ENCODE assay signal across 23 cellular contexts in the genomic region with DNA sequence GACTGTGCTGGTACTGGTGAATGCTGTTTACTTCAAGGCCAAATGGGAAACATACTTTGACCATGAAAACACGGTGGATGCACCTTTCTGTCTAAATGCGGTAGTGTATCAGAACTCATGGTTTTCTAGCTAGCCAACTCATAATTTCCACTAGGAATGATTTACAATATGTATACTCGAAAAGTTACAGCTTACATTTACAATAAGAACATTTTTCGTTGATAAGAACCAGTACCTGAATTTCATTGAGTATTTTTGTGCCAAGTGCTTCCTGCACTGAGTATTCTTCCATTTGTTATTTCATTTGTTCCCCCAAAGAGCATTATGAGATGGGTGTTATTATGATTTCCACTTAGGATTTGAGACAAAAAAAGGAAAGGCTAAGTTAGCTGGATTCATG. TPM values are rescaled to one million over a fixed set of nuclear protein-coding genes. Genes with fewer than 3 reads are reported as not detected.
DNase-seq lines count a peak whose midpoint lies in the region; ATAC-seq, FAIRE-seq and TF ChIP-seq lines count a peak whose summit lies in the region.
"Had no signal": no experiment of that assay in that cellular context is flagged by ENCODE, and none has a peak within 500 bp of the region (broad histone marks: within the 10 kb centered on the region; RNA-seq: fewer than 3 reads in every experiment).

No MANE protein-coding gene starts in this region.

- H3K9me3 Mint-ChIP-seq in GM23338: no peaks in the 10 kb centered on the region

- H3K36me3 ChIP-seq in GM23338 (ENCODE audit: insufficient read depth) (no peaks in the 10 kb centered on the region), osteoblast (ENCODE audit: insufficient read depth, low read length) (no peaks in the 10 kb centered on the region), tibial artery (no peaks in the 10 kb centered on the region)
- H3K36me3 ChIP-seq: BE2C, BLaER1 had no signal

- DNase-seq in D721Med (ENCODE audit: insufficient read length, low spot score) (no peak), GM23338 (ENCODE audit: low spot score) (no peak), osteoblast (ENCODE audit: insufficient read length, low spot score, missing footprints) (peak; percentile 6), iPS-NIHi11 (ENCODE audit: low spot score) (no peak), tibial artery (no peak)
- DNase-seq: 8988T; ACHN; BE2C; C1 segment of cervical spinal cord; CD4-positive, alpha-beta memory T cell; CD4-positive, CD25-positive, alpha-beta regulatory T cell; CD8-positive, alpha-beta memory T cell; COR-L47; DMS79 treated with DMSO at 0.1 percent for 48 hours; GF-D8 had no signal

- H3F3A ChIP-seq in GM23338 (replicated peaks; ENCODE audit: low read depth): no peaks in the 10 kb centered on the region

- H3K79me2 ChIP-seq in GM23338 (replicated peaks; ENCODE audit: insufficient read depth) (no peaks in the 10 kb centered on the region), osteoblast (ENCODE audit: insufficient read depth, low read length) (no peaks in the 10 kb centered on the region)

- H3K36me3 Mint-ChIP-seq in GM23338 (ENCODE audit: low read depth): no peaks in the 10 kb centered on the region
- H3K36me3 Mint-ChIP-seq: CD14-positive monocyte; CD4-positive, alpha-beta memory T cell; CD4-positive, CD25-positive, alpha-beta regulatory T cell; CD8-positive, alpha-beta memory T cell had no signal

- H2AFZ ChIP-seq in GM23338: 0 out of 2 replicates have a peak overlapping the region, but pooled peaks have one; percentile 32
- H2AFZ ChIP-seq in osteoblast (ENCODE audit: low read length): no peak overlapping the region

- TF ChIP-seq CTCF in D721Med (IDR thresholded peaks at IDR 0.05; ENCODE audit: insufficient read depth, missing control alignments) (no peak), GM23338 (conservative IDR thresholded peaks at IDR 0.05; ENCODE audit: low read depth in 2 of 2) (no peak), osteoblast (IDR thresholded peaks at IDR 0.05; ENCODE audit: extremely low read depth, low read depth, low read length) (no peak), tibial artery (IDR thresholded peaks at IDR 0.05) (no peak)

- H3K9me3 ChIP-seq in osteoblast (ENCODE audit: low read depth, low read length) (no peaks in the 10 kb centered on the region), tibial artery (no peaks in the 10 kb centered on the region)
- H3K9me3 ChIP-seq: BE2C, BLaER1 had no signal

- no peaks in the 10 kb centered on the region for H4K20me1 ChIP-seq in GM23338 (replicated peaks; ENCODE audit: insufficient read depth)
- no peaks in the 10 kb centered on the region for H4K20me1 ChIP-seq in osteoblast (ENCODE audit: insufficient read depth, low read length)
- H4K20me1 ChIP-seq: BLaER1 had no signal

- no peak for ATAC-seq in GM23338

- H3K9me2 ChIP-seq in GM23338 (ENCODE audit: insufficient read depth): no peaks in the 10 kb centered on the region

- no peaks in the 10 kb centered on the region for H3K27me3 ChIP-seq in GM23338 (ENCODE audit: insufficient read depth)
- no peaks in the 10 kb centered on the region for H3K27me3 ChIP-seq in osteoblast (ENCODE audit: insufficient read depth, low read length)
- H3K27me3 ChIP-seq in tibial artery: peaks cover 0 to 3% of the 10 kb centered on the region in 2 donors
- H3K27me3 ChIP-seq: BE2C, BLaER1 had no signal

- no peak overlapping the region for H3K4me3 Mint-ChIP-seq in GM23338
- H3K4me3 Mint-ChIP-seq: CD14-positive monocyte; CD4-positive, alpha-beta memory T cell; CD4-positive, CD25-positive, alpha-beta regulatory T cell had no signal

- 0 out of 3 replicates have a peak, but pooled peaks cover 2% of the 10 kb centered on the region for H3K4me1 Mint-ChIP-seq in GM23338
- H3K4me1 Mint-ChIP-seq: CD4-positive, alpha-beta memory T cell; CD4-positive, CD25-positive, alpha-beta regulatory T cell; CD8-positive, alpha-beta memory T cell had no signal

- H3K27ac ChIP-seq in GM23338 (ENCODE audit: low read depth) (no peak overlapping the region), osteoblast (ENCODE audit: low read depth, low read length) (no peak overlapping the region), tibial artery (no peak overlapping the region)
- H3K27ac ChIP-seq: BLaER1 had no signal

- peaks cover 2% of the 10 kb centered on the region for H3K27me3 Mint-ChIP-seq in GM23338 (ENCODE audit: insufficient read depth, low read depth, poor library complexity)

- intact Hi-C loops in tibial artery (cut with DNase I; ENCODE audit: low total_unique reads): no loop called here

- no peak overlapping the region for H3K4me3 ChIP-seq in GM23338
- no peak overlapping the region for H3K4me3 ChIP-seq in osteoblast (ENCODE audit: insufficient read depth, low read length)
- no peak overlapping the region for H3K4me3 ChIP-seq in tibial artery
- H3K4me3 ChIP-seq: BLaER1 had no signal

- no peak overlapping the region for H3K4me2 ChIP-seq in GM23338
- H3K4me2 ChIP-seq in osteoblast (ENCODE audit: insufficient read depth, low read length): no peak overlapping the region
- H3K4me2 ChIP-seq: BLaER1 had no signal

- no peak overlapping the region for H3K27ac Mint-ChIP-seq in GM23338
- H3K27ac Mint-ChIP-seq: CD4-positive, alpha-beta memory T cell; CD4-positive, CD25-positive, alpha-beta regulatory T cell had no signal

- peak; percentile 97 for FAIRE-seq in D721Med (lab: Jason Lieb, UNC)
- FAIRE-seq: A204.1, G401.6, GM12891, GM19239 had no signal

- H3K4me1 ChIP-seq in GM23338 (ENCODE audit: insufficient read depth) (no peaks in the 10 kb centered on the region), osteoblast (ENCODE audit: insufficient read depth, low read length) (no peaks in the 10 kb centered on the region), tibial artery (no peaks in the 10 kb centered on the region)
- H3K4me1 ChIP-seq: BE2C had no signal

TF ChIP-seq in GM23338, 12 proteins besides CTCF, POLR2A, EP300 and RAD21 (continues in another document):
- TF ChIP-seq EZH2 (IDR thresholded peaks at IDR 0.05; ENCODE audit: low read depth, unreplicated experiment) (no peak), EZH2phosphoT487 (IDR thresholded peaks at IDR 0.05; ENCODE audit: unreplicated experiment) (no peak), POLR2AphosphoS5 (IDR thresholded peaks at IDR 0.05; ENCODE audit: low read depth) (no peak)
- TF ChIP-seq, protein P1, sequence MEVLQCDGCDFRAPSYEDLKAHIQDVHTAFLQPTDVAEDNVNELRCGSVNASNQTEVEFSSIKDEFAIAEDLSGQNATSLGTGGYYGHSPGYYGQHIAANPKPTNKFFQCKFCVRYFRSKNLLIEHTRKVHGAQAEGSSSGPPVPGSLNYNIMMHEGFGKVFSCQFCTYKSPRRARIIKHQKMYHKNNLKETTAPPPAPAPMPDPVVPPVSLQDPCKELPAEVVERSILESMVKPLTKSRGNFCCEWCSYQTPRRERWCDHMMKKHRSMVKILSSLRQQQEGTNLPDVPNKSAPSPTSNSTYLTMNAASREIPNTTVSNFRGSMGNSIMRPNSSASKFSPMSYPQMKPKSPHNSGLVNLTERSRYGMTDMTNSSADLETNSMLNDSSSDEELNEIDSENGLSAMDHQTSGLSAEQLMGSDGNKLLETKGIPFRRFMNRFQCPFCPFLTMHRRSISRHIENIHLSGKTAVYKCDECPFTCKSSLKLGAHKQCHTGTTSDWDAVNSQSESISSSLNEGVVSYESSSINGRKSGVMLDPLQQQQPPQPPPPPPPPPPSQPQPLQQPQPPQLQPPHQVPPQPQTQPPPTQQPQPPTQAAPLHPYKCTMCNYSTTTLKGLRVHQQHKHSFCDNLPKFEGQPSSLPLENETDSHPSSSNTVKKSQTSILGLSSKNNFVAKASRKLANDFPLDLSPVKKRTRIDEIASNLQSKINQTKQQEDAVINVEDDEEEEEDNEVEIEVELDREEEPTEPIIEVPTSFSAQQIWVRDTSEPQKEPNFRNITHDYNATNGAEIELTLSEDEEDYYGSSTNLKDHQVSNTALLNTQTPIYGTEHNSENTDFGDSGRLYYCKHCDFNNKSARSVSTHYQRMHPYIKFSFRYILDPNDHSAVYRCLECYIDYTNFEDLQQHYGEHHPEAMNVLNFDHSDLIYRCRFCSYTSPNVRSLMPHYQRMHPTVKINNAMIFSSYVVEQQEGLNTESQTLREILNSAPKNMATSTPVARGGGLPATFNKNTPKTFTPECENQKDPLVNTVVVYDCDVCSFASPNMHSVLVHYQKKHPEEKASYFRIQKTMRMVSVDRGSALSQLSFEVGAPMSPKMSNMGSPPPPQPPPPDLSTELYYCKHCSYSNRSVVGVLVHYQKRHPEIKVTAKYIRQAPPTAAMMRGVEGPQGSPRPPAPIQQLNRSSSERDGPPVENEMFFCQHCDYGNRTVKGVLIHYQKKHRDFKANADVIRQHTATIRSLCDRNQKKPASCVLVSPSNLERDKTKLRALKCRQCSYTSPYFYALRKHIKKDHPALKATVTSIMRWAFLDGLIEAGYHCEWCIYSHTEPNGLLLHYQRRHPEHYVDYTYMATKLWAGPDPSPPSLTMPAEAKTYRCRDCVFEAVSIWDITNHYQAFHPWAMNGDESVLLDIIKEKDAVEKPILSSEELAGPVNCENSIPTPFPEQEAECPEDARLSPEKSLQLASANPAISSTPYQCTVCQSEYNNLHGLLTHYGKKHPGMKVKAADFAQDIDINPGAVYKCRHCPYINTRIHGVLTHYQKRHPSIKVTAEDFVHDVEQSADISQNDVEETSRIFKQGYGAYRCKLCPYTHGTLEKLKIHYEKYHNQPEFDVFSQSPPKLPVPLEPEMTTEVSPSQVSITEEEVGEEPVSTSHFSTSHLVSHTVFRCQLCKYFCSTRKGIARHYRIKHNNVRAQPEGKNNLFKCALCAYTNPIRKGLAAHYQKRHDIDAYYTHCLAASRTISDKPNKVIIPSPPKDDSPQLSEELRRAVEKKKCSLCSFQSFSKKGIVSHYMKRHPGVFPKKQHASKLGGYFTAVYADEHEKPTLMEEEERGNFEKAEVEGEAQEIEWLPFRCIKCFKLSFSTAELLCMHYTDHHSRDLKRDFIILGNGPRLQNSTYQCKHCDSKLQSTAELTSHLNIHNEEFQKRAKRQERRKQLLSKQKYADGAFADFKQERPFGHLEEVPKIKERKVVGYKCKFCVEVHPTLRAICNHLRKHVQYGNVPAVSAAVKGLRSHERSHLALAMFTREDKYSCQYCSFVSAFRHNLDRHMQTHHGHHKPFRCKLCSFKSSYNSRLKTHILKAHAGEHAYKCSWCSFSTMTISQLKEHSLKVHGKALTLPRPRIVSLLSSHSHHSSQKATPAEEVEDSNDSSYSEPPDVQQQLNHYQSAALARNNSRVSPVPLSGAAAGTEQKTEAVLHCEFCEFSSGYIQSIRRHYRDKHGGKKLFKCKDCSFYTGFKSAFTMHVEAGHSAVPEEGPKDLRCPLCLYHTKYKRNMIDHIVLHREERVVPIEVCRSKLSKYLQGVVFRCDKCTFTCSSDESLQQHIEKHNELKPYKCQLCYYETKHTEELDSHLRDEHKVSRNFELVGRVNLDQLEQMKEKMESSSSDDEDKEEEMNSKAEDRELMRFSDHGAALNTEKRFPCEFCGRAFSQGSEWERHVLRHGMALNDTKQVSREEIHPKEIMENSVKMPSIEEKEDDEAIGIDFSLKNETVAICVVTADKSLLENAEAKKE (CRISPR knock-in tag; IDR thresholded peaks at IDR 0.05): no peak

RNA-seq across cellular contexts. Expression of a gene that starts 21.9 kb away (rescaled TPM):
- not detected in 2 replicates for total RNA-seq in GM23338 (2014; rRNA removed; shearing (Covaris generic))
- not detected in 2 replicates for polyA plus RNA-seq in GM23338 (2016; fragmentation: Nextera tagmentation; extraction: Ambion mirVana)
- not detected in 2 replicates for total RNA-seq in osteoblast
- total RNA-seq: A673; CD4-positive, alpha-beta memory T cell; CD4-positive, CD25-positive, alpha-beta regulatory T cell; CD8-positive, alpha-beta memory T cell had no signal
- polyA plus RNA-seq: AG04450; CD14-positive monocyte; CD4-positive, alpha-beta memory T cell; CD4-positive, CD25-positive, alpha-beta regulatory T cell; CD8-positive, alpha-beta memory T cell had no signal

RNA-seq across cellular contexts. Expression of a gene that starts 23.1 kb away (rescaled TPM):
- not detected in 2 replicates for total RNA-seq in GM23338 (2014; rRNA removed; shearing (Covaris generic))
- polyA plus RNA-seq in GM23338 (2016; fragmentation: Nextera tagmentation; extraction: Ambion mirVana): not detected in 2 replicates
- under 0.01 TPM in 1 of 2 replicates, not detected in the other for total RNA-seq in osteoblast
- total RNA-seq: CD4-positive, alpha-beta memory T cell; CD4-positive, CD25-positive, alpha-beta regulatory T cell; CD8-positive, alpha-beta memory T cell had no signal
- polyA plus RNA-seq: AG04450; CD14-positive monocyte; CD4-positive, alpha-beta memory T cell; CD4-positive, CD25-positive, alpha-beta regulatory T cell; CD8-positive, alpha-beta memory T cell had no signal
